In genomic region chr19:44845612-44846454, GRCh38 we compare ENCODE assay signal across 8 cellular contexts. TPM values are rescaled to one million over a fixed set of nuclear protein-coding genes. Genes with fewer than 3 reads are reported as not detected.
DNase-seq lines count a peak whose midpoint lies in the region; ATAC-seq and TF ChIP-seq lines count a peak whose summit lies in the region.

TSS of gene NECTIN2 (plus strand) at chr19:44846297. CDS start at chr19:44846526, 229 bp downstream.

- DNase-seq in HFFc6: peak; percentile 97
- DNase-seq in NCI-H226: peak; percentile 92
- peak; percentile 30 for DNase-seq in activated CD4-positive, CD25-positive, alpha-beta regulatory T cell treated with anti-CD3 and anti-CD28 coated beads, Interleukin-2, amount 50 U/mL, for 16 hours (ENCODE audit: low read depth, low spot score)
- peak in 57 of 61 donors; percentile 31 to 94 (median 71) for DNase-seq in caudate nucleus (lab: John Stamatoyannopoulos, UW)
- DNase-seq in iris pigment epithelial cell (ENCODE audit: low read depth): peak; percentile 97
- DNase-seq in smooth muscle cell of the brain vasculature (ENCODE audit: low read depth, low spot score): peak; percentile 97

- H3K36me3 Mint-ChIP-seq in HFFc6 (ENCODE audit: low read depth): peaks cover 9% of the 10 kb centered on the region

- peaks cover 11% of the 10 kb centered on the region for H3K27me3 Mint-ChIP-seq in HFFc6 (ENCODE audit: insufficient read depth)

- no peak for ATAC-seq in GM19455 (IDR thresholded peaks at IDR 0.05; ENCODE audit: unreplicated experiment)

- peak within 1 kb of the TSS; percentile 76 for H3K27ac ChIP-seq in C4-2B
- H3K27ac ChIP-seq in caudate nucleus (ENCODE audit: low read depth, low read length): peak within 1 kb of the TSS; percentile 59

- TF ChIP-seq CTCF in C4-2B (conservative IDR thresholded peaks at IDR 0.05) (0 out of 2 replicates have a peak, but pooled peaks have one; percentile 9), HFFc6 (IDR thresholded peaks at IDR 0.05) (peak; percentile 77)

- H3K4me3 Mint-ChIP-seq in HFFc6: peak within 1 kb of the TSS; percentile 95

- no peaks in the 10 kb centered on the region for H3K9me3 Mint-ChIP-seq in HFFc6

- H3K27ac Mint-ChIP-seq in HFFc6: peak within 1 kb of the TSS; percentile 97

- H3K4me1 Mint-ChIP-seq in HFFc6 (ENCODE audit: low read depth): peaks cover 34% of the 10 kb centered on the region

RNA-seq across cellular contexts. Expression of gene NECTIN2, which starts in this region (rescaled TPM):
- total RNA-seq in HFFc6 (2021; fragmentation: NEBNext Ultra II Directional; extraction: Animal tissue kit (Norgen Biotek cat#: 25700)): 100 to 1,000 TPM; 126 to 152 (median 148) TPM

Comparison
In these comparisons a context has a peak if more than half of its experiments do, and no peak if none do; other contexts are left out.
1. DNase-seq: peak in every context shown above with its lines; median percentile 97 in HFFc6; 97 in iris pigment epithelial cell; 97 in smooth muscle cell of the brain vasculature; 92 in NCI-H226; 71 in caudate nucleus; 30 in activated CD4-positive, CD25-positive, alpha-beta regulatory T cell treated with anti-CD3 and anti-CD28 coated beads, Interleukin-2, amount 50 U/mL, for 16 hours.